10 cellular contexts compared by ENCODE assay signal in the genomic region with DNA sequence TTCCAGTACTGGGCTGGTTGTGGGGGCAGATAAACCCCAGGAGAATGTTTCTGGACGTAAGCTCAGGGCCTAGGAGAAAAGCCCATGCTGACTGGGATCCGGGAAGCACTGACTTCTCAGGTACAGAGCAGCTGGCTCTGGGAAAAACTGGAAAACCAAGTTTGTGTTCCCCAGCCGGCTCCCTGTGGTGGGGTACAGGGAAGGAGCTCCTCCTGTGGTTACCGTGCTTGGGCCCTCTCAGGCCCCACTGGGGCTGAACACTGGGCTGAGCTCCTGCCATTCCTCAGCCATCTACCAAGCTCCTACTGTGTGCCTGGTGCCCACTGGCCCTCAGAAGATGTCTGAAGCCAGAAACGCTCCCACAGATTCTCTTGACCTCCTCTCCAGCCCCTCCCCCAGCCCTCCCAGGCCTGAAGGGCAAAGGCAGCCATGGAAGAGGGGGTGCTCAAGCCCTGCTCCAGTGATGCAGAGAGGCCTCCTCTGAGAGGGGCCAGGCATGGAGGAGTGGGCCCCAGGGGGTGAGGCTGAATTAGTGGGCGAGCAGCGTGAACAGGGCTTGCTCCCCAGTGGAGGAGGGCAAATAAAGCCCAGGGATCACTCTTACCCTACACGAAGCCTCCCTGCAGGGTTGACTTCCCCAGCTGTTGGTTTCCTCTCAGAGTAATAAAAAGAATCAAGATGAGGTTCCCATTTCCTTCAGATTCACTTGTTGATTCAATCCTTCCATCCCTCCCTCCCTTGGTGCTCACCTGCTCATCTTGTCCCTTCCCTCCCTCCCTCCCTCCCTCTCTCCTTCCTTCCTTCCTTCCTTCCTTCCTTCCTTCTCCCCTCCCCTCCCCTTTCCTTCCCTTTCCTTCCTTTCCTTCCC.
"Had no signal": no experiment of that assay in that cellular context is flagged by ENCODE, and none has a peak within 500 bp of the region (broad histone marks: within the 10 kb centered on the region; RNA-seq: fewer than 3 reads in every experiment).

No MANE protein-coding gene starts in this region.

- H3K27ac ChIP-seq: right atrium auricular region, suprapubic skin had no signal

- DNase-seq: activated CD4-positive, alpha-beta T cell treated with anti-CD3 and anti-CD28 coated beads, Interleukin-2, amount 10 ng/mL, durations not matched to agents 7 days and 5 days; activated CD8-positive, alpha-beta memory T cell treated with anti-CD3 and anti-CD28 coated beads, Interleukin-2, amount 50 U/mL, for 48 hours; activated gamma-delta T cell; activated T-cell treated with anti-CD3 and anti-CD28 coated beads, Interleukin-2, amount 50 U/mL, for 72 hours; naive thymus-derived CD8-positive, alpha-beta T cell; occipital lobe; small intestine had no signal

- ATAC-seq: activated naive CD4-positive, alpha-beta T cell treated with anti-CD3 and anti-CD28 coated beads, Interleukin-2, amount 50 U/mL, for 72 hours; activated T-cell treated with anti-CD3 and anti-CD28 coated beads, Interleukin-2, amount 50 U/mL, for 72 hours; naive thymus-derived CD8-positive, alpha-beta T cell had no signal

- H3K4me3 ChIP-seq: right atrium auricular region, suprapubic skin had no signal

- H3K4me1 ChIP-seq: suprapubic skin had no signal

- H3K27me3 ChIP-seq: right atrium auricular region had no signal

- H3K9me3 ChIP-seq: right atrium auricular region, suprapubic skin had no signal

- H3K36me3 ChIP-seq: right atrium auricular region, suprapubic skin had no signal
